ENCODE assay signal across 18 cellular contexts in the genomic region with DNA sequence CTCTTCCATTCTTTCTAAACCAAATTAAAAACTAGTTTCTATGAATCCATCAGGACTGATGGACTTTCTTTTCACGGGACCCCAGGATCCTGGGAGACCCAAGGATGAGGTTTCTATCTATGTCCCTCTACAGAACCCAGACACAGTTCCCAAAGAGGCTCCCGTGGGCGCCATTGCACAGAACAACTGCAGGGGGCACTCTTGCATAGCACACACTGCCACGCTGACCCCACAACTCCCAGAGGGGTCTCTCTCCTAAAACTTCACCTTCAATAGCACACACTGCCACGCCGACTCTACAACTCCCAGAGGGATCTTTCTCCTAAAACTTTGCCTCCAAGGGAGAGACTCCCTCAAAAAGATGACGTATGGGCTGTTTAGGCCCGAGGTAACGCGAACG. TPM values are rescaled to one million over a fixed set of nuclear protein-coding genes. Genes with fewer than 3 reads are reported as not detected.
DNase-seq lines count a peak whose midpoint lies in the region; ATAC-seq and TF ChIP-seq lines count a peak whose summit lies in the region.
"Had no signal": no experiment of that assay in that cellular context is flagged by ENCODE, and none has a peak within 500 bp of the region (broad histone marks: within the 10 kb centered on the region; RNA-seq: fewer than 3 reads in every experiment).

No MANE protein-coding gene starts in this region.

- H3K9ac ChIP-seq in endodermal cell (ENCODE audit: extremely low read depth, low read length, poor library complexity, severe bottlenecking): no peak overlapping the region

- intact Hi-C loops in Right ventricle myocardium inferior (cut with DNase I) (no loop called here), heart right ventricle (cut with DNase I) (loop anchor here in 1 of 10 donors (5.0 kb wide), 1 partner anchor 1087 kb away; no protein-coding TSS in a partner anchor)

- H3K4me1 Mint-ChIP-seq in endodermal cell: no peaks in the 10 kb centered on the region

- WGBS in heart right ventricle, 2 donors: 92 to 93% methylated on average over 11 of the region's 11 CpGs
- 90 to 92% methylated on average over 8 to 11 of the region's 11 CpGs for WGBS in endodermal cell (ENCODE audit: insufficient coverage in 1 of 2, insufficient read length in 1 of 2), 2 experiments

- H3K27ac Mint-ChIP-seq in endodermal cell: no peak overlapping the region
- H3K27ac Mint-ChIP-seq: stimulated activated naive CD8-positive, alpha-beta T cell treated with anti-CD3 and anti-CD28 coated beads, Interleukin-15, Interleukin-2, amounts not matched to agents 100 ng/mL and 50 ng/mL, for 24 hours had no signal

- TF ChIP-seq CTCF in heart right ventricle (IDR thresholded peaks at IDR 0.05) (peak in 2 of 9 donors; percentile 7 to 13), NB4 (IDR thresholded peaks at IDR 0.05; ENCODE audit: low read depth, low read length) (peak; percentile 37), endodermal cell (conservative IDR thresholded peaks at IDR 0.05) (peak; percentile 76)

- ATAC-seq in Right ventricle myocardium inferior: no peak
- no peak for ATAC-seq in heart right ventricle
- no peak for ATAC-seq in HG03432 (IDR thresholded peaks at IDR 0.05; ENCODE audit: unreplicated experiment)
- ATAC-seq in HG03025 (IDR thresholded peaks at IDR 0.05; ENCODE audit: low FRiP score, unreplicated experiment): no peak
- ATAC-seq in GM21825 (IDR thresholded peaks at IDR 0.05; ENCODE audit: unreplicated experiment): no peak
- ATAC-seq: gastrocnemius medialis had no signal

- no peaks in the 10 kb centered on the region for H3K9me3 Mint-ChIP-seq in endodermal cell
- H3K9me3 Mint-ChIP-seq: stimulated activated naive CD8-positive, alpha-beta T cell treated with anti-CD3 and anti-CD28 coated beads, Interleukin-15, Interleukin-2, amounts not matched to agents 100 ng/mL and 50 ng/mL, for 24 hours had no signal

- H3K4me3 ChIP-seq in heart right ventricle (no peak overlapping the region), NB4 (ENCODE audit: low read depth, low read length) (no peak overlapping the region), endodermal cell (ENCODE audit: low read length) (no peak overlapping the region)
- H3K4me3 ChIP-seq: gastrocnemius medialis, SK-N-MC, uterus had no signal

- H3K27ac ChIP-seq in heart right ventricle: no peak overlapping the region
- no peak overlapping the region for H3K27ac ChIP-seq in endodermal cell (ENCODE audit: low read depth, low read length)
- H3K27ac ChIP-seq: gastrocnemius medialis, neutrophil, SK-N-MC, uterus had no signal

- H3K9me3 ChIP-seq in heart right ventricle (no peaks in the 10 kb centered on the region), endodermal cell (ENCODE audit: control insufficient read depth, low read length) (no peaks in the 10 kb centered on the region)
- H3K9me3 ChIP-seq: gastrocnemius medialis, neutrophil, uterus had no signal

- no peak for TF ChIP-seq POLR2A in NB4 (IDR thresholded peaks at IDR 0.05; ENCODE audit: extremely low read depth, insufficient read length)

- DNase-seq in Right ventricle myocardium inferior (ENCODE audit: missing footprints): peak; percentile 41
- DNase-seq in heart right ventricle: no peak
- no peak for DNase-seq in NB4 (ENCODE audit: low read depth)
- peak; percentile 77 for DNase-seq in endodermal cell
- DNase-seq in dedifferentiated amniotic fluid mesenchymal stem cell (ENCODE audit: extremely low spot score): no peak
- DNase-seq: activated naive CD4-positive, alpha-beta T cell treated with Interleukin-2 at 50 U/mL for 16 hours; gastrocnemius medialis; mesendoderm; NCI-H1105 treated with DMSO at 0.1 percent for 48 hours; NCI-H345; small intestine; uterus had no signal

- no peaks in the 10 kb centered on the region for H3K27me3 Mint-ChIP-seq in endodermal cell (ENCODE audit: insufficient read depth)
- H3K27me3 Mint-ChIP-seq: stimulated activated naive CD8-positive, alpha-beta T cell treated with anti-CD3 and anti-CD28 coated beads, Interleukin-15, Interleukin-2, amounts not matched to agents 100 ng/mL and 50 ng/mL, for 24 hours had no signal

- no peak overlapping the region for H3K4me3 Mint-ChIP-seq in endodermal cell
- H3K4me3 Mint-ChIP-seq: stimulated activated naive CD8-positive, alpha-beta T cell treated with anti-CD3 and anti-CD28 coated beads, Interleukin-15, Interleukin-2, amounts not matched to agents 100 ng/mL and 50 ng/mL, for 24 hours had no signal

- H3K4me1 ChIP-seq in heart right ventricle (peaks cover 11 to 87% (median 42%) of the 10 kb centered on the region in 9 donors), endodermal cell (ENCODE audit: control insufficient read depth, insufficient read depth, low read length) (no peaks in the 10 kb centered on the region)

- H3K36me3 Mint-ChIP-seq in endodermal cell (ENCODE audit: low read depth): peaks cover 4% of the 10 kb centered on the region

- H3K27me3 ChIP-seq in heart right ventricle (no peaks in the 10 kb centered on the region), endodermal cell (ENCODE audit: control insufficient read depth, insufficient read depth, low read length, poor library complexity, severe bottlenecking) (no peaks in the 10 kb centered on the region)
- H3K27me3 ChIP-seq: neutrophil, uterus had no signal

- H3K36me3 ChIP-seq in heart right ventricle (peaks cover 0 to 10% (median 0%) of the 10 kb centered on the region in 9 donors), endodermal cell (ENCODE audit: control insufficient read depth, insufficient read depth, low read length) (no peaks in the 10 kb centered on the region)
- H3K36me3 ChIP-seq: gastrocnemius medialis, neutrophil, uterus had no signal

RNA-seq across cellular contexts. Expression of a gene that starts 9.0 kb away (rescaled TPM):
- 147 TPM for total RNA-seq in Right ventricle myocardium inferior
- total RNA-seq in heart right ventricle: 100 to 1,000 TPM; 118 to 173 (median 145) TPM
- polyA plus RNA-seq in heart right ventricle: 100 to 1,000 TPM in 1 of 2 donors, 10 to 100 TPM in 1; 49.1 to 120 TPM
- 10 to 100 TPM; 51.1 to 58.7 TPM for total RNA-seq in endodermal cell
- polyA plus RNA-seq in endodermal cell (2013, experiment 1 of 2): 52.8 TPM
- 56.2 TPM for polyA plus RNA-seq in endodermal cell (2013, experiment 2 of 2)

Comparison
In these comparisons a context has a peak if more than half of its experiments do, and no peak if none do; other contexts are left out.
1. DNase-seq: peak in Right ventricle myocardium inferior (single experiment) and endodermal cell (single experiment); none in heart right ventricle (0 of 2), NB4 (single experiment) and dedifferentiated amniotic fluid mesenchymal stem cell (single experiment).